Comparison of ENCODE assay signal across 10 cellular contexts in genomic region chr12:29591140-29592020, GRCh38.
A peak's percentile ranks its signal among the peaks of the same experiment; 100 is the strongest.
DNase-seq lines count a peak whose midpoint lies in the region; ATAC-seq and TF ChIP-seq lines count a peak whose summit lies in the region.
"Had no signal": no experiment of that assay in that cellular context is flagged by ENCODE, and none has a peak within 500 bp of the region (broad histone marks: within the 10 kb centered on the region; RNA-seq: fewer than 3 reads in every experiment).

No MANE protein-coding gene starts in this region.

- no peak overlapping the region; the same call in 1 of the 2 replicates for H3K4me3 ChIP-seq in ACC112 (ENCODE audit: low read depth, low read length)
- H3K4me3 ChIP-seq in right lobe of liver = peak overlapping the region in 1 of 3 donors; percentile 14

- no peak overlapping the region for H3K4me3 Mint-ChIP-seq in endothelial cell (ENCODE audit: unreplicated experiment)
- H3K4me3 Mint-ChIP-seq in stimulated activated memory B cell treated with anti-CD40 and anti-IgM and Interleukin-4, amounts not matched to agents 10 μg/mL and 1 μg/mL and 100 μg/mL, for 72 hours = no peak overlapping the region
- H3K4me3 Mint-ChIP-seq: activated T-cell treated with anti-CD3 and anti-CD28 coated beads, Interleukin-2, amount 50 U/mL, for 4 hours had no signal

- no peaks in the 10 kb centered on the region for H3K36me3 Mint-ChIP-seq in endothelial cell (ENCODE audit: low read depth, unreplicated experiment)
- H3K36me3 Mint-ChIP-seq in stimulated activated memory B cell treated with anti-CD40 and anti-IgM and Interleukin-4, amounts not matched to agents 10 μg/mL and 1 μg/mL and 100 μg/mL, for 72 hours = no peaks in the 10 kb centered on the region

- peak; percentile 9 for DNase-seq in HuH-7 (ENCODE audit: low spot score)
- DNase-seq in endothelial cell (ENCODE audit: low spot score) = peak; percentile 36
- peak in 2 of 3 donors; percentile 56 to 75 for DNase-seq in right lobe of liver
- DNase-seq in GM20000 (ENCODE audit: low spot score) = no peak
- no peak for DNase-seq in KBM-7
- no peak for DNase-seq in amniotic stem cell (lab: John Stamatoyannopoulos, UW)
- DNase-seq: activated T-cell treated with anti-CD3 and anti-CD28 coated beads, Interleukin-2, amount 50 U/mL, for 4 hours had no signal

- TF ChIP-seq CTCF in endothelial cell (IDR thresholded peaks at IDR 0.05; ENCODE audit: unreplicated experiment) (no peak), right lobe of liver (IDR thresholded peaks at IDR 0.05) (peak; percentile 26 to 51 (median 44)), GM20000 (IDR thresholded peaks at IDR 0.05; ENCODE audit: extremely low read depth, missing control alignments) (no peak)

- no peaks in the 10 kb centered on the region for H3K9me3 Mint-ChIP-seq in endothelial cell (ENCODE audit: unreplicated experiment)
- H3K9me3 Mint-ChIP-seq in stimulated activated memory B cell treated with anti-CD40 and anti-IgM and Interleukin-4, amounts not matched to agents 10 μg/mL and 1 μg/mL and 100 μg/mL, for 72 hours = peaks cover 3% of the 10 kb centered on the region
- H3K9me3 Mint-ChIP-seq: activated T-cell treated with anti-CD3 and anti-CD28 coated beads, Interleukin-2, amount 50 U/mL, for 4 hours had no signal

- in situ Hi-C loops in KBM-7 (cut with MboI; ENCODE audit: low pct_unique_long_range_greater_than_20kb, low sequenced_read_pairs) = no loop called here

- TF ChIP-seq POLR2A in right lobe of liver (IDR thresholded peaks at IDR 0.05) = no peak

- H3K79me2 ChIP-seq in ACC112 (ENCODE audit: control insufficient read depth, insufficient read depth, low read length, unreplicated experiment) = no peaks in the 10 kb centered on the region

- H3K9me3 ChIP-seq in right lobe of liver = no peaks in the 10 kb centered on the region

- H3K27ac ChIP-seq in ACC112 (ENCODE audit: low read depth, low read length) = peak overlapping the region; percentile 51
- H3K27ac ChIP-seq in right lobe of liver = peak overlapping the region in 2 of 3 donors; percentile 46 to 55
- H3K27ac ChIP-seq: C4-2B had no signal

- no peak overlapping the region for H3K27ac Mint-ChIP-seq in endothelial cell (ENCODE audit: unreplicated experiment)
- H3K27ac Mint-ChIP-seq in stimulated activated memory B cell treated with anti-CD40 and anti-IgM and Interleukin-4, amounts not matched to agents 10 μg/mL and 1 μg/mL and 100 μg/mL, for 72 hours = no peak overlapping the region

- peaks cover 17% of the 10 kb centered on the region for H3K36me3 ChIP-seq in ACC112 (ENCODE audit: insufficient read depth, low read length)
- H3K36me3 ChIP-seq in right lobe of liver = no peaks in the 10 kb centered on the region

- no peak overlapping the region for H2AFZ ChIP-seq in ACC112 (ENCODE audit: low read length, unreplicated experiment)

- H3K27me3 Mint-ChIP-seq in endothelial cell (ENCODE audit: unreplicated experiment) = no peaks in the 10 kb centered on the region
- no peaks in the 10 kb centered on the region for H3K27me3 Mint-ChIP-seq in stimulated activated memory B cell treated with anti-CD40 and anti-IgM and Interleukin-4, amounts not matched to agents 10 μg/mL and 1 μg/mL and 100 μg/mL, for 72 hours

- 19% methylated on average over 10 of the region's 11 CpGs for WGBS in right lobe of liver (ENCODE audit: insufficient coverage, low coverage, low lambda C conversion rate, missing lambda C conversion rate)

- H3K4me1 ChIP-seq in ACC112 (ENCODE audit: control insufficient read depth, insufficient read depth, low read length, unreplicated experiment) (peaks cover 16% of the 10 kb centered on the region), right lobe of liver (peaks cover 0 to 41% (median 20%) of the 10 kb centered on the region in 4 donors)

- H3K4me1 Mint-ChIP-seq in endothelial cell (ENCODE audit: unreplicated experiment) = no peaks in the 10 kb centered on the region
- H3K4me1 Mint-ChIP-seq in stimulated activated memory B cell treated with anti-CD40 and anti-IgM and Interleukin-4, amounts not matched to agents 10 μg/mL and 1 μg/mL and 100 μg/mL, for 72 hours = no peaks in the 10 kb centered on the region

- intact Hi-C loops in right lobe of liver (cut with DNase I) = no loop called here

- H3K27me3 ChIP-seq in ACC112 (ENCODE audit: insufficient read depth, low read length) = no peaks in the 10 kb centered on the region
- no peaks in the 10 kb centered on the region for H3K27me3 ChIP-seq in right lobe of liver

- ATAC-seq in right lobe of liver = peak; percentile 75 to 85 (median 84)
- no peak for ATAC-seq in stimulated activated memory B cell treated with anti-CD40 and anti-IgM and Interleukin-4, amounts not matched to agents 10 μg/mL and 1 μg/mL and 100 μg/mL, for 72 hours
- ATAC-seq: activated T-cell treated with anti-CD3 and anti-CD28 coated beads, Interleukin-2, amount 50 U/mL, for 4 hours had no signal

Comparison
In these comparisons a context has a peak if more than half of its experiments do, and no peak if none do; other contexts are left out.
1. DNase-seq: peak in HuH-7 (single experiment), endothelial cell (single experiment) and right lobe of liver (2 of 3); none in GM20000 (single experiment), KBM-7 (single experiment) and amniotic stem cell (single experiment).
2. CTCF ChIP-seq: peak in right lobe of liver (4 of 4); none in endothelial cell (single experiment) and GM20000 (single experiment).